ENCODE assay signal across 9 cellular contexts in the genomic region with DNA sequence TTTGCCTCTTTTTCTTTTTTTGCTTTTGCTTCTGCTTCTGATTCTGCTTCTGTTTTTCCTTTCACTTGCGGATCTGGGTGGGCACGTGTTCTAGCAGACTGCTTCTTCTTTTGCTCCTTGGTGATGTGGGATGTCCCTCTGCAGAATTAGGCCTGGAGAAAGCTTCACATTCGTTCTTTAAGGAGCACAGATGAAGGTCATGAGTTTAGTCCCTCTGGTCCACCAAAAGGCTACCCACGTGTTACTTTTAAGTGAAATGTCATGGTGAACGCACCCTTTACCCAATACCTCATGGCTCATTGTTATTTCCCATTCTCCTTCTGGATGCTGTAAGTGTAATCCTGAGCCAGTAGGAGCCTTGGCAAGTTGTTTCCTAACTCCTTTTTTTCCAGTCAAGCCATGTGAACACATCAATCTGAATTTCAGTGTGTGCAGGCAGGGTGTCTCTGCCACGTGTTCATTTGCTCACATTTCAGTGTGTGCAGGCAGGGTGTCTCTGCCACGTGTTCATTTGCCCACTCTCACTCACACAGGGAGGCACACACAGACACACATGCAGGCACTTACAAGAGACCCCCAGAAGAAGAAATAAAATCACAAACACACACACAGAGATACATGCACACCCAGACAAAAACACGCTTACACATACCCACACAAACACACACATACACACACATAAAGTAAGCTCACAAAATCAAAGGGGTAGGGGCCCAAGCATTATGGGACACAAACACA. TPM values are rescaled to one million over a fixed set of nuclear protein-coding genes. Genes with fewer than 3 reads are reported as not detected.
A peak's percentile ranks its signal among the peaks of the same experiment; 100 is the strongest.
DNase-seq lines count a peak whose midpoint lies in the region; ATAC-seq and TF ChIP-seq lines count a peak whose summit lies in the region.
"Had no signal": no experiment of that assay in that cellular context is flagged by ENCODE, and none has a peak within 500 bp of the region (broad histone marks: within the 10 kb centered on the region; RNA-seq: fewer than 3 reads in every experiment).

No MANE protein-coding gene starts in this region.

- no peak for ATAC-seq in HG03457 (IDR thresholded peaks at IDR 0.05; ENCODE audit: unreplicated experiment)

- H3K4me1 ChIP-seq in esophagus muscularis mucosa = peaks cover 11 to 43% (median 13%) of the 10 kb centered on the region in 4 donors
- peaks cover 0 to 47% (median 19%) of the 10 kb centered on the region in 4 donors for H3K4me1 ChIP-seq in stomach

- peak; percentile 65 for DNase-seq in activated CD8-positive, alpha-beta memory T cell treated with anti-CD3 and anti-CD28 coated beads for 24 hours
- no peak for DNase-seq in activated CD8-positive, alpha-beta memory T cell treated with anti-CD3 and anti-CD28 coated beads, Interleukin-2, amount 50 U/mL, for 4 hours
- DNase-seq in esophagus muscularis mucosa (ENCODE audit: extremely low spot score) (peak; percentile 17), stomach (peak; percentile 17), NOMO-1 treated with DMSO at 0.1 percent for 48 hours (lab: John Stamatoyannopoulos, UW; ENCODE audit: unreplicated experiment) (no peak), HCEC 1CT (no peak)
- DNase-seq: ACHN had no signal

- H3K9ac ChIP-seq in SU-DHL-6 (ENCODE audit: low read length) = no peak overlapping the region

- no peak overlapping the region for H2AFZ ChIP-seq in SU-DHL-6 (ENCODE audit: low read depth, low read length, severe bottlenecking)

- no peaks in the 10 kb centered on the region for H3K79me2 ChIP-seq in SU-DHL-6 (ENCODE audit: insufficient read depth, low read length)

- TF ChIP-seq POLR2A in esophagus muscularis mucosa (IDR thresholded peaks at IDR 0.05; ENCODE audit: low read depth) = no peak
- no peak for TF ChIP-seq POLR2A in stomach (IDR thresholded peaks at IDR 0.05)

- peak overlapping the region; percentile 64 for H3K27ac ChIP-seq in SU-DHL-6 (ENCODE audit: low read depth, low read length)
- H3K27ac ChIP-seq in esophagus muscularis mucosa (replicated peaks in 1 of 4) = no peak overlapping the region
- peak overlapping the region in 2 of 5 donors; percentile 85 to 88 for H3K27ac ChIP-seq in stomach

- no peaks in the 10 kb centered on the region for H3F3A ChIP-seq in SU-DHL-6 (ENCODE audit: insufficient read depth)

- peak overlapping the region; percentile 58 for H3K4me2 ChIP-seq in SU-DHL-6 (ENCODE audit: low read depth, low read length, poor library complexity, severe bottlenecking)

- H3K4me3 ChIP-seq in SU-DHL-6 (ENCODE audit: insufficient read depth, low read length, poor library complexity, severe bottlenecking) (no peak overlapping the region), esophagus muscularis mucosa (no peak overlapping the region), stomach (no peak overlapping the region)

- 61% methylated on average over 8 of the region's 8 CpGs for WGBS in esophagus muscularis mucosa
- WGBS in stomach, 5 donors = 59 to 78% (median 71%) methylated on average over 8 of the region's 8 CpGs

- intact Hi-C loops in esophagus muscularis mucosa (cut with DNase I) = no loop called here
- intact Hi-C loops in stomach (cut with DNase I; ENCODE audit: low total_unique reads) = loop anchor here (10.0 kb wide), 1 partner anchor 219 kb away; no protein-coding TSS in a partner anchor

- H3K9me2 ChIP-seq in SU-DHL-6 (replicated peaks; ENCODE audit: insufficient read depth, low read length) = no peaks in the 10 kb centered on the region

- TF ChIP-seq EP300 in esophagus muscularis mucosa (IDR thresholded peaks at IDR 0.05) (no peak), stomach (IDR thresholded peaks at IDR 0.05) (no peak)

- H3K9me3 ChIP-seq in SU-DHL-6 (ENCODE audit: insufficient read depth, low read length) (no peaks in the 10 kb centered on the region), esophagus muscularis mucosa (no peaks in the 10 kb centered on the region), stomach (no peaks in the 10 kb centered on the region)

- H3K27me3 ChIP-seq in SU-DHL-6 (ENCODE audit: low read length) (no peaks in the 10 kb centered on the region), esophagus muscularis mucosa (no peaks in the 10 kb centered on the region), stomach (no peaks in the 10 kb centered on the region)

- H4K20me1 ChIP-seq in SU-DHL-6 (ENCODE audit: low read depth, low read length) = no peaks in the 10 kb centered on the region

- H3K36me3 ChIP-seq in SU-DHL-6 (ENCODE audit: low read length) = no peaks in the 10 kb centered on the region
- no peaks in the 10 kb centered on the region for H3K36me3 ChIP-seq in esophagus muscularis mucosa
- peaks cover 0 to 7% (median 0%) of the 10 kb centered on the region in 4 donors for H3K36me3 ChIP-seq in stomach

- TF ChIP-seq CTCF in SU-DHL-6 (IDR thresholded peaks at IDR 0.05; ENCODE audit: insufficient read depth, low read length, poor library complexity, severe bottlenecking) = no peak
- TF ChIP-seq CTCF in esophagus muscularis mucosa (IDR thresholded peaks at IDR 0.05) = no peak
- TF ChIP-seq CTCF in stomach (IDR thresholded peaks at IDR 0.05) = no peak

RNA-seq across cellular contexts. Expression of gene NBDY, which starts 36.9 kb away (rescaled TPM):
- total RNA-seq in esophagus muscularis mucosa (10 to 100 TPM; 11.8 to 19.4 (median 18.7) TPM), stomach (10 to 100 TPM in 2 of 5 donors, 1 to 10 TPM in 2, not detected in 1; 5.7 to 46.6 (median 13.2) TPM)
- 10 to 100 TPM; 16.5 to 33.3 (median 30.8) TPM for polyA plus RNA-seq in stomach

Comparison
In these comparisons a context has a peak if more than half of its experiments do, and no peak if none do; other contexts are left out.
1. DNase-seq: peak in activated CD8-positive, alpha-beta memory T cell treated with anti-CD3 and anti-CD28 coated beads for 24 hours (single experiment), esophagus muscularis mucosa (single experiment) and stomach (single experiment); none in activated CD8-positive, alpha-beta memory T cell treated with anti-CD3 and anti-CD28 coated beads, Interleukin-2, amount 50 U/mL, for 4 hours (single experiment), NOMO-1 treated with DMSO at 0.1 percent for 48 hours (single experiment) and HCEC 1CT (single experiment).